In the genomic region with DNA sequence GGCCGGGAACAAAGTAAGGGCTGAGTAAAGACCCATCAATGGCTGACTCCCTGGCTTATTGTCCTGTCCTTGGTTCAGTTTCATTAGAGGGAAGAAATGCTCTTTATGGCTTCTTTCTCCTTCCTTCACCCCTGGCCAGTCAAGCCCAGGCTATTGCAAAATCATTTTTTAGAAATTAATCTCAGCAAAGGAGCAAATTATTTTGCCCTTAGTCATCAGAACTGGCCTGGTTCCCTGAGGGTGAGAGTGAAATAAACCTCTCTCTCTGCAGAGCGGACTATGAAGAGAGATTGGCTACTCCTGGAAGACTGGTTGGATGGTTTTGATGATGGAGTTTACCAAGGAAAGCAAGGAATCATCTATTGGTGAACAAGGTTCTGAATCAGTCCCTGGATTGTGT, we compare ENCODE assay signal across 17 cellular contexts. TPM values are rescaled to one million over a fixed set of nuclear protein-coding genes. Genes with fewer than 3 reads are reported as not detected.
DNase-seq lines count a peak whose midpoint lies in the region; ATAC-seq, FAIRE-seq and TF ChIP-seq lines count a peak whose summit lies in the region.
"Had no signal": no experiment of that assay in that cellular context is flagged by ENCODE, and none has a peak within 500 bp of the region (broad histone marks: within the 10 kb centered on the region; RNA-seq: fewer than 3 reads in every experiment).

No MANE protein-coding gene starts in this region.

- H2AFZ ChIP-seq in smooth muscle cell (ENCODE audit: low read depth) = no peak overlapping the region
- H2AFZ ChIP-seq in H9 (ENCODE audit: low read length) = no peak overlapping the region

- no peak overlapping the region for H4K5ac ChIP-seq in H9 (ENCODE audit: insufficient read length, low read depth, low read length)

- intact Hi-C loops in left colon (cut with DNase I, micrococcal nuclease) = no loop called here

- no peaks in the 10 kb centered on the region; the same call in 1 of the 2 replicates for H3K36me3 ChIP-seq in RWPE2 (ENCODE audit: low read depth)
- no peaks in the 10 kb centered on the region for H3K36me3 ChIP-seq in smooth muscle cell (ENCODE audit: low read depth)
- H3K36me3 ChIP-seq: thyroid gland had no signal

- H3K4me1 Mint-ChIP-seq in H9 = no peaks in the 10 kb centered on the region
- H3K4me1 Mint-ChIP-seq: activated B cell treated with CpG ODN at 0.5 μM for 24 hours; CD4-positive, CD25-positive, alpha-beta regulatory T cell had no signal

- H3K9ac ChIP-seq in smooth muscle cell (ENCODE audit: low read depth) (no peak overlapping the region), H9 (ENCODE audit: extremely low read depth, insufficient read length, low read length) (no peak overlapping the region)

- H3K9me3 ChIP-seq in RWPE2 (ENCODE audit: severe bottlenecking) (peaks cover 7% of the 10 kb centered on the region), smooth muscle cell (replicated peaks; ENCODE audit: low read depth) (peaks cover 10% of the 10 kb centered on the region), H9 (ENCODE audit: control insufficient read depth, low read depth, low read length) (no peaks in the 10 kb centered on the region)
- H3K9me3 ChIP-seq: thyroid gland had no signal

- H3K4me3 Mint-ChIP-seq in H9 = no peak overlapping the region
- H3K4me3 Mint-ChIP-seq: activated B cell treated with CpG ODN at 0.5 μM for 24 hours; CD4-positive, CD25-positive, alpha-beta regulatory T cell had no signal

- no peak for TF ChIP-seq POLR2A in H54 (IDR thresholded peaks at IDR 0.05; ENCODE audit: low read depth, low read length)

- H3T11ph ChIP-seq in H9 (ENCODE audit: low read length) = no peak overlapping the region

- no peak overlapping the region for H2BK15ac ChIP-seq in H9 (ENCODE audit: low read depth, low read length)

- H3K27ac Mint-ChIP-seq in H9 = no peak overlapping the region
- H3K27ac Mint-ChIP-seq: activated B cell treated with CpG ODN at 0.5 μM for 24 hours; CD4-positive, CD25-positive, alpha-beta regulatory T cell had no signal

- no peak overlapping the region for H3K18ac ChIP-seq in H9 (ENCODE audit: insufficient read length, low read depth, low read length)

- H3K4ac ChIP-seq in H9 (ENCODE audit: low read depth, low read length) = no peak overlapping the region

- H3K23me2 ChIP-seq in H9 (ENCODE audit: insufficient read length, low read depth, low read length, poor library complexity, severe bottlenecking) = no peaks in the 10 kb centered on the region

- no peak for TF ChIP-seq CTCF in RWPE2 (IDR thresholded peaks at IDR 0.05; ENCODE audit: poor library complexity, severe bottlenecking)
- TF ChIP-seq CTCF in fibroblast of pulmonary artery (IDR thresholded peaks at IDR 0.05; ENCODE audit: low read length, missing control alignments) = no peak
- no peak for TF ChIP-seq CTCF in smooth muscle cell (IDR thresholded peaks at IDR 0.05; ENCODE audit: borderline replicate concordance, insufficient read depth, poor library complexity, severe bottlenecking)
- TF ChIP-seq CTCF in H9 (conservative IDR thresholded peaks at IDR 0.05) = no peak

- H2BK12ac ChIP-seq in H9 (ENCODE audit: insufficient read length, low read depth, low read length) = no peak overlapping the region

- H3K4me3 ChIP-seq in RWPE2 (ENCODE audit: severe bottlenecking) = no peak overlapping the region
- H3K4me3 ChIP-seq in fibroblast of pulmonary artery (replicated peaks; ENCODE audit: low read depth, low read length) = no peak overlapping the region
- H3K4me3 ChIP-seq in smooth muscle cell = no peak overlapping the region
- H3K4me3 ChIP-seq: K562, thyroid gland had no signal

- H2BK5ac ChIP-seq in H9 (ENCODE audit: insufficient read length, low read length) = no peak overlapping the region

- H3K36me3 Mint-ChIP-seq in H9 (ENCODE audit: insufficient read depth in 1 of 3, low read depth in 3 of 3) = peaks cover 11 to 15% (median 15%) of the 10 kb centered on the region in 3 experiments; a peak in 6 of 7 replicates
- H3K36me3 Mint-ChIP-seq: CD4-positive, CD25-positive, alpha-beta regulatory T cell had no signal

- 98% methylated on average over 2 of the region's 2 CpGs for whole genome bisulfite sequencing in smooth muscle cell (ENCODE audit: low lambda C conversion rate)
- no CpG with 5 or more reads among the region's 2 CpGs for WGBS in H9 (ENCODE audit: extremely low coverage, insufficient read length, low lambda C conversion rate)

- H4K20me1 ChIP-seq in smooth muscle cell (ENCODE audit: low read depth) (no peaks in the 10 kb centered on the region), H9 (ENCODE audit: control insufficient read depth, insufficient read depth, insufficient read length) (no peaks in the 10 kb centered on the region)

- no peak overlapping the region for H2BK20ac ChIP-seq in H9 (ENCODE audit: low read depth, low read length, poor library complexity, severe bottlenecking)

- peaks cover 3% of the 10 kb centered on the region; the same call in 1 of the 2 replicates for H3K27me3 Mint-ChIP-seq in H9 (ENCODE audit: low read depth)
- H3K27me3 Mint-ChIP-seq: activated B cell treated with CpG ODN at 0.5 μM for 24 hours had no signal

- ATAC-seq in RWPE2 (ENCODE audit: low read depth) (peak; percentile 68; the same call in 2 of the 3 replicates), left colon (no peak)
- ATAC-seq: K562 had no signal

- H3K79me2 ChIP-seq in smooth muscle cell (ENCODE audit: low read depth) (no peaks in the 10 kb centered on the region), H9 (ENCODE audit: insufficient read depth, low read length) (no peaks in the 10 kb centered on the region)

- FAIRE-seq in H54 (lab: Jason Lieb, UNC) (peak; percentile 27), urothelium cell line (lab: Jason Lieb, UNC) (no peak)

- no peak overlapping the region for H3K4me2 ChIP-seq in smooth muscle cell
- H3K4me2 ChIP-seq in H9 (ENCODE audit: insufficient read depth, insufficient read length, low read length) = no peak overlapping the region

- no peak overlapping the region for H2AK5ac ChIP-seq in H9 (ENCODE audit: insufficient read length, low read length)

- no peak overlapping the region for H3K56ac ChIP-seq in H9 (ENCODE audit: insufficient read length, low read depth, low read length)

- H3K27ac ChIP-seq in RWPE2 (ENCODE audit: poor library complexity, severe bottlenecking) = no peak overlapping the region
- H3K27ac ChIP-seq in smooth muscle cell (ENCODE audit: low read depth) = no peak overlapping the region
- H3K27ac ChIP-seq in H9 (ENCODE audit: insufficient read length, low read depth, low read length) = no peak overlapping the region
- H3K27ac ChIP-seq: thyroid gland had no signal

- no peak overlapping the region for H4K8ac ChIP-seq in H9 (replicated peaks; ENCODE audit: insufficient read length, low read depth, low read length)

- no peak overlapping the region for H2BK120ac ChIP-seq in H9 (ENCODE audit: low read depth, low read length, poor library complexity, severe bottlenecking)

- H3K27me3 ChIP-seq in RWPE2 (ENCODE audit: insufficient read depth, poor library complexity, severe bottlenecking) = no peaks in the 10 kb centered on the region
- H3K27me3 ChIP-seq in smooth muscle cell (ENCODE audit: low read depth) = no peaks in the 10 kb centered on the region
- H3K27me3 ChIP-seq in H9 (ENCODE audit: insufficient read depth, low read length) = no peaks in the 10 kb centered on the region
- H3K27me3 ChIP-seq: thyroid gland had no signal

- no peaks in the 10 kb centered on the region for H3F3A ChIP-seq in smooth muscle cell (ENCODE audit: low read depth)

- H4K91ac ChIP-seq in H9 (ENCODE audit: insufficient read length, low read depth, low read length) = no peak overlapping the region

- H3K79me1 ChIP-seq in H9 (ENCODE audit: insufficient read depth, low read depth, low read length, poor library complexity, severe bottlenecking) = no peaks in the 10 kb centered on the region

- H3K4me1 ChIP-seq in RWPE2 (ENCODE audit: insufficient read depth, poor library complexity, severe bottlenecking) = peaks cover 8% of the 10 kb centered on the region
- no peaks in the 10 kb centered on the region for H3K4me1 ChIP-seq in smooth muscle cell (ENCODE audit: low read depth)
- no peaks in the 10 kb centered on the region for H3K4me1 ChIP-seq in H9 (ENCODE audit: insufficient read depth, low read length)
- H3K4me1 ChIP-seq: thyroid gland had no signal

- H3K23ac ChIP-seq in H9 (ENCODE audit: insufficient read length, low read depth, low read length) = no peak overlapping the region

- no peak overlapping the region for H3K14ac ChIP-seq in H9 (ENCODE audit: insufficient read depth, low read length)

- peaks cover 20% of the 10 kb centered on the region in 2 experiments for H3K9me3 Mint-ChIP-seq in H9

- DNase-seq in H54 (ENCODE audit: insufficient read length, low spot score) (no peak), RWPE2 (ENCODE audit: low spot score) (no peak), fibroblast of pulmonary artery (ENCODE audit: low read depth) (peak; percentile 81), urothelium cell line (ENCODE audit: low spot score) (peak; percentile 61), smooth muscle cell (lab: John Stamatoyannopoulos, UW; ENCODE audit: unreplicated experiment) (no peak), H9 (no peak), left colon (no peak)
- DNase-seq: activated B cell treated with CpG ODN at 0.5 μM for 24 hours; activated effector memory CD4-positive, alpha-beta T cell treated with Interleukin-2 at 50 U/mL for 16 hours; amniotic stem cell; CD4-positive, CD25-positive, alpha-beta regulatory T cell; cortex of kidney; NCI-H1048; NCI-H69; occipital lobe; thyroid gland had no signal

RNA-seq across cellular contexts. Expression of a gene that starts 52.7 kb away (rescaled TPM):
- 1.1 and 2.0 TPM in 2 replicates for total RNA-seq in smooth muscle cell
- polyA plus RNA-seq in smooth muscle cell = 0.54 and 1.5 TPM in 2 replicates
- 1.5 and 1.7 TPM in 2 replicates for total RNA-seq in H9 (2021)
- total RNA-seq in left colon = under 1 TPM; 0.76 to 0.81 TPM
- polyA plus RNA-seq: CD4-positive, CD25-positive, alpha-beta regulatory T cell had no signal

Comparison
In these comparisons a context has a peak if more than half of its experiments do, and no peak if none do; other contexts are left out.
1. DNase-seq: peak in fibroblast of pulmonary artery (single experiment) and urothelium cell line (single experiment); none in H54 (single experiment), RWPE2 (single experiment), smooth muscle cell (single experiment), H9 (single experiment) and left colon (0 of 2).